8 cellular contexts compared by ENCODE assay signal in the genomic region with DNA sequence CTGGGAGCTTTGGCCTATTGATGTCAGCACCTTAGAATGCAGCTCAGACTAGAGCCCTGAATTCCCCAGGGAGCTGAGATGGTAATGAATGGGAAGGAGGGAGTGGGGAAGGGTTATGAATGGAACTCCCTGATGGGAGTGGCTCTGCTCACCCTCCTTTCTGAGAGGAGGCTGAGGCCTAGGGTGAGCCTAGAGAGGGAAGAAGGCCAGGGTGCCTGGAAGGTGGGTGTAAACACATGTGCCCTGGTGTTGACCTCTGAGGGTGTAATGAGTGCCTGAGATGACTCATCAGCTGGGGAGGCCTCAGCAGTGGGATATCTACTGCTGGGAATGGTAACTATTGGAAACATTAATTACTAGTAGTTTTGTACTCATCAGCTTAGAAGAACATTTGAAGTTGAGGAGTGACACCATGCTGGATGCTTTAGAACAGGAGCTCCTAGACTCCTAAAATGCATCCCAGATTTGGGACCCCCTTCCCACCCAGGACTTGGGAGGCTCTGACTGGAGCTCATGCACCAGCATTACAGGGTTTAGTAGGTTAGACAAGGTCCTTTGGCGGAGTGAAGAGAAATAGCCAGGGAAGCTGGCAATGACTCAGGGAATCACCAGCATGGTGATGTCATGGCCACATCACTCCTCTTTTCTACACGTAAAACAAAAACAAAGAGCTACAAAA. TPM values are rescaled to one million over a fixed set of nuclear protein-coding genes. Genes with fewer than 3 reads are reported as not detected.
DNase-seq lines count a peak whose midpoint lies in the region; ATAC-seq, FAIRE-seq and TF ChIP-seq lines count a peak whose summit lies in the region.

No MANE protein-coding gene starts in this region.

- FAIRE-seq in D721Med (lab: Jason Lieb, UNC): no peak

- intact Hi-C loops in adrenal gland (cut with DNase I): no loop called here
- intact Hi-C loops in spleen (cut with DNase I; ENCODE audit: low total_unique reads): no loop called here

- H3K27me3 ChIP-seq in HUES48 (ENCODE audit: control insufficient read depth, insufficient read depth, low read length) (no peaks in the 10 kb centered on the region), adrenal gland (no peaks in the 10 kb centered on the region), spleen (replicated peaks in 1 of 7) (no peaks in the 10 kb centered on the region)

- no peak for TF ChIP-seq POLR2A in adrenal gland (IDR thresholded peaks at IDR 0.05)
- TF ChIP-seq POLR2A in spleen (IDR thresholded peaks at IDR 0.05): no peak

- DNase-seq in D721Med (ENCODE audit: insufficient read length, low spot score): peak; percentile 39
- peak in 5 of 7 donors; percentile 49 to 69 (median 55) for DNase-seq in adrenal gland
- DNase-seq in hepatic stellate cell (ENCODE audit: low spot score): peak; percentile 93
- DNase-seq in spleen: no peak
- no peak for DNase-seq in 8988T
- no peak for DNase-seq in NCI-H774 (lab: John Stamatoyannopoulos, UW)

- WGBS in adrenal gland, 4 donors: 58 to 82% (median 76%) methylated on average over 2 of the region's 2 CpGs
- whole genome bisulfite sequencing in spleen, 5 donors: 83 to 95% (median 91%) methylated on average over 2 of the region's 2 CpGs

- H3K36me3 ChIP-seq in HUES48 (ENCODE audit: control insufficient read depth, insufficient read depth, low read length): peaks cover 100% of the 10 kb centered on the region
- H3K36me3 ChIP-seq in adrenal gland (replicated peaks in 1 of 2): peaks cover 0 to 100% of the 10 kb centered on the region in 2 donors
- H3K36me3 ChIP-seq in spleen: peaks cover 8 to 100% (median 98%) of the 10 kb centered on the region in 6 donors

- no peak for ATAC-seq in HG02623 (IDR thresholded peaks at IDR 0.05; ENCODE audit: unreplicated experiment)

- no peaks in the 10 kb centered on the region for H3K4me1 ChIP-seq in HUES48 (ENCODE audit: control insufficient read depth, insufficient read depth, low read length)
- peaks cover 16 to 44% of the 10 kb centered on the region in 2 donors for H3K4me1 ChIP-seq in adrenal gland (replicated peaks in 1 of 2)
- peaks cover 19 to 53% (median 37%) of the 10 kb centered on the region in 6 donors for H3K4me1 ChIP-seq in spleen

- H3K27ac ChIP-seq in HUES48 (ENCODE audit: low read depth, low read length) (peak overlapping the region; percentile 67), adrenal gland (peak overlapping the region in 3 of 5 donors; percentile 14 to 73 (median 68)), spleen (peak overlapping the region; percentile 21 to 76 (median 50))

- no peak overlapping the region for H3K9ac ChIP-seq in HUES48 (ENCODE audit: low read depth, low read length)

- TF ChIP-seq CTCF in D721Med (IDR thresholded peaks at IDR 0.05; ENCODE audit: insufficient read depth, missing control alignments): no peak
- no peak for TF ChIP-seq CTCF in adrenal gland (IDR thresholded peaks at IDR 0.05)
- no peak for TF ChIP-seq CTCF in spleen (IDR thresholded peaks at IDR 0.05 in 8 of 11, conservative IDR thresholded peaks at IDR 0.05 in 3 of 11)

- no peak overlapping the region for H3K4me3 ChIP-seq in HUES48 (ENCODE audit: low read depth, low read length)
- H3K4me3 ChIP-seq in adrenal gland: no peak overlapping the region
- no peak overlapping the region for H3K4me3 ChIP-seq in spleen

- H3K9me3 ChIP-seq in HUES48 (ENCODE audit: control insufficient read depth, insufficient read depth, low read length): no peaks in the 10 kb centered on the region
- no peaks in the 10 kb centered on the region for H3K9me3 ChIP-seq in adrenal gland (replicated peaks in 1 of 3)
- no peaks in the 10 kb centered on the region for H3K9me3 ChIP-seq in spleen

RNA-seq across cellular contexts. Expression of a gene that starts 16.0 kb away (rescaled TPM):
- 10 to 100 TPM; 11.8 to 43.1 (median 34.4) TPM for total RNA-seq in adrenal gland
- polyA plus RNA-seq in adrenal gland: 10 to 100 TPM in 1 of 3 donors, 1 to 10 TPM in 2; 6.7 to 18.7 (median 8.5) TPM
- total RNA-seq in spleen: 10 to 100 TPM in 6 of 7 donors, 1 to 10 TPM in 1; 8.1 to 21.8 (median 12.5) TPM
- 1 to 10 TPM; 4.8 to 6.6 (median 5.2) TPM for polyA plus RNA-seq in spleen

RNA-seq across cellular contexts. Expression of a gene that starts 54.7 kb away (rescaled TPM):
- total RNA-seq in adrenal gland (10 to 100 TPM in 4 of 8 donors, 1 to 10 TPM in 4; 4.9 to 16.5 (median 10.0) TPM), spleen (10 to 100 TPM; 41.6 to 80.4 (median 54.4) TPM)
- polyA plus RNA-seq in adrenal gland (10 to 100 TPM in 2 of 3 donors, 1 to 10 TPM in 1; 5.7 to 13.4 (median 11.7) TPM), spleen (10 to 100 TPM in 1 of 3 donors, 1 to 10 TPM in 2; 6.2 to 22.0 (median 8.9) TPM)

Comparison
In these comparisons a context has a peak if more than half of its experiments do, and no peak if none do; other contexts are left out.
1. DNase-seq: peak in D721Med (single experiment), adrenal gland (5 of 7) and hepatic stellate cell (single experiment); none in spleen (single experiment), 8988T (single experiment) and NCI-H774 (single experiment).
2. Peak in every context shown above with its lines, with median percentiles within 50 percentile points of each other: H3K27ac ChIP-seq.